ENCODE assay signal across 8 cellular contexts in genomic region chr15:22839046-22839705, GRCh38. TPM values are rescaled to one million over a fixed set of nuclear protein-coding genes. Genes with fewer than 3 reads are reported as not detected.
A peak's percentile ranks its signal among the peaks of the same experiment; 100 is the strongest.
DNase-seq lines count a peak whose midpoint lies in the region; ATAC-seq and TF ChIP-seq lines count a peak whose summit lies in the region.

No MANE protein-coding gene starts in this region.

- H3K79me2 ChIP-seq in OCI-LY1 (ENCODE audit: insufficient read depth, low read length), result peaks cover 44% of the 10 kb centered on the region

- TF ChIP-seq CTCF in OCI-LY1 (IDR thresholded peaks at IDR 0.05; ENCODE audit: low read length) (no peak), mucosa of descending colon (IDR thresholded peaks at IDR 0.05) (no peak)

- peaks cover 23% of the 10 kb centered on the region; the same call in 1 of the 2 replicates for H3K36me3 ChIP-seq in OCI-LY1 (ENCODE audit: insufficient read depth, low read length)
- peaks cover 5% of the 10 kb centered on the region for H3K36me3 ChIP-seq in mucosa of descending colon (ENCODE audit: low read depth)

- peak overlapping the region; percentile 96 for H3K27ac Mint-ChIP-seq in activated naive CD4-positive, alpha-beta T cell treated with anti-CD3 and anti-CD28 coated beads, Interleukin-2, amount 10 ng/mL, durations not matched to agents 7 days and 5 days
- H3K27ac Mint-ChIP-seq in dendritic cell treated with granulocyte-macrophage colony-stimulating factor and Interleukin-4, amounts not matched to agents 40 ng/mL and 50 ng/mL, for 4 days, result peak overlapping the region; percentile 95

- peaks cover 36% of the 10 kb centered on the region for H3K4me1 Mint-ChIP-seq in activated naive CD4-positive, alpha-beta T cell treated with anti-CD3 and anti-CD28 coated beads, Interleukin-2, amount 10 ng/mL, durations not matched to agents 7 days and 5 days
- peaks cover 35% of the 10 kb centered on the region for H3K4me1 Mint-ChIP-seq in dendritic cell treated with granulocyte-macrophage colony-stimulating factor and Interleukin-4, amounts not matched to agents 40 ng/mL and 50 ng/mL, for 4 days (ENCODE audit: low read depth)

- H3K9me3 Mint-ChIP-seq in activated naive CD4-positive, alpha-beta T cell treated with anti-CD3 and anti-CD28 coated beads, Interleukin-2, amount 10 ng/mL, durations not matched to agents 7 days and 5 days, result no peaks in the 10 kb centered on the region
- H3K9me3 Mint-ChIP-seq in dendritic cell treated with granulocyte-macrophage colony-stimulating factor and Interleukin-4, amounts not matched to agents 40 ng/mL and 50 ng/mL, for 4 days, result no peaks in the 10 kb centered on the region

- peak overlapping the region; percentile 83 for H3K27ac ChIP-seq in OCI-LY1 (ENCODE audit: low read depth, low read length, poor library complexity, severe bottlenecking)

- CTCF ChIA-PET in activated naive CD4-positive, alpha-beta T cell treated with anti-CD3 and anti-CD28 coated beads, Interleukin-2, amount 10 ng/mL, durations not matched to agents 7 days and 5 days (lab: Charles Lee), result no interaction called here

- H3K27me3 Mint-ChIP-seq in activated naive CD4-positive, alpha-beta T cell treated with anti-CD3 and anti-CD28 coated beads, Interleukin-2, amount 10 ng/mL, durations not matched to agents 7 days and 5 days, result no peaks in the 10 kb centered on the region
- H3K27me3 Mint-ChIP-seq in dendritic cell treated with granulocyte-macrophage colony-stimulating factor and Interleukin-4, amounts not matched to agents 40 ng/mL and 50 ng/mL, for 4 days, result no peaks in the 10 kb centered on the region

- H3F3A ChIP-seq in OCI-LY1 (ENCODE audit: insufficient read depth, low read length), result peaks cover 8% of the 10 kb centered on the region; the same call in 1 of the 2 replicates

- no peaks in the 10 kb centered on the region for H3K9me2 ChIP-seq in OCI-LY1 (ENCODE audit: low read depth, low read length)

- H3K27me3 ChIP-seq in OCI-LY1 (ENCODE audit: insufficient read depth, low read length), result no peaks in the 10 kb centered on the region

- no peak for ATAC-seq in mucosa of descending colon

- H3K4me2 ChIP-seq in OCI-LY1 (ENCODE audit: low read length), result peak overlapping the region; percentile 82

- H2AFZ ChIP-seq in OCI-LY1 (ENCODE audit: low read length), result no peak overlapping the region

- intact Hi-C loops in dendritic cell treated with granulocyte-macrophage colony-stimulating factor and Interleukin-4, amounts not matched to agents 40 ng/mL and 50 ng/mL, for 4 days (cut with micrococcal nuclease), result loop anchor here (2.0 kb wide), 2 partner anchors 52 to 200 kb away; partner anchors contain the start of genes NIPA1 and TUBGCP5
- intact Hi-C loops in mucosa of descending colon (cut with DNase I, micrococcal nuclease), result no loop called here

- DNase-seq in activated naive CD4-positive, alpha-beta T cell treated with anti-CD3 and anti-CD28 coated beads, Interleukin-2, amount 10 ng/mL, durations not matched to agents 7 days and 5 days, result no peak
- DNase-seq in activated naive CD4-positive, alpha-beta T cell treated with anti-CD3 and anti-CD28 coated beads, Interleukin-2, amount 50 U/mL, for 16 hours, result no peak
- DNase-seq in mucosa of descending colon (no peak), SK-N-DZ (ENCODE audit: low spot score) (no peak), COLO668 (lab: John Stamatoyannopoulos, UW; ENCODE audit: unreplicated experiment) (no peak)
- no peak for DNase-seq in effector CD8-positive, alpha-beta T cell (lab: John Stamatoyannopoulos, UW)

- H4K20me1 ChIP-seq in OCI-LY1 (ENCODE audit: insufficient read depth, low read length), result no peaks in the 10 kb centered on the region

- peak overlapping the region; percentile 87 for H3K4me3 ChIP-seq in OCI-LY1 (ENCODE audit: low read depth, low read length, poor library complexity, severe bottlenecking)
- peak overlapping the region; percentile 74 for H3K4me3 ChIP-seq in mucosa of descending colon

- peaks cover 12% of the 10 kb centered on the region for H3K36me3 Mint-ChIP-seq in activated naive CD4-positive, alpha-beta T cell treated with anti-CD3 and anti-CD28 coated beads, Interleukin-2, amount 10 ng/mL, durations not matched to agents 7 days and 5 days
- peaks cover 54% of the 10 kb centered on the region for H3K36me3 Mint-ChIP-seq in dendritic cell treated with granulocyte-macrophage colony-stimulating factor and Interleukin-4, amounts not matched to agents 40 ng/mL and 50 ng/mL, for 4 days (ENCODE audit: low read depth)

- H3K4me3 Mint-ChIP-seq in activated naive CD4-positive, alpha-beta T cell treated with anti-CD3 and anti-CD28 coated beads, Interleukin-2, amount 10 ng/mL, durations not matched to agents 7 days and 5 days, result peak overlapping the region; percentile 94
- peak overlapping the region; percentile 92 for H3K4me3 Mint-ChIP-seq in dendritic cell treated with granulocyte-macrophage colony-stimulating factor and Interleukin-4, amounts not matched to agents 40 ng/mL and 50 ng/mL, for 4 days

- H3K4me1 ChIP-seq in OCI-LY1 (ENCODE audit: insufficient read depth, low read length, severe bottlenecking), result peaks cover 10% of the 10 kb centered on the region
- peaks cover 17% of the 10 kb centered on the region for H3K4me1 ChIP-seq in mucosa of descending colon (ENCODE audit: low read depth)

- H3K9me3 ChIP-seq in OCI-LY1 (ENCODE audit: low read length), result no peaks in the 10 kb centered on the region
- no peaks in the 10 kb centered on the region for H3K9me3 ChIP-seq in mucosa of descending colon

- H3K9ac ChIP-seq in OCI-LY1 (ENCODE audit: low read length), result peak overlapping the region; percentile 83

RNA-seq across cellular contexts. Expression of gene NIPA2, which starts 0.7 kb away (rescaled TPM):
- total RNA-seq in mucosa of descending colon, result 10 to 100 TPM; 50.7 to 77.7 (median 71.7) TPM
- polyA plus RNA-seq in SK-N-DZ (2014; cell fraction: cytosol; rRNA removed), result 68.9 and 82.1 TPM in 2 replicates
- 28.6 and 31.1 TPM in 2 replicates for polyA plus RNA-seq in SK-N-DZ (2014; cell fraction: nucleus; rRNA removed)

RNA-seq across cellular contexts. Expression of gene NIPA1, which starts 52.7 kb away (rescaled TPM):
- 10 to 100 TPM; 11.8 to 18.2 (median 17.4) TPM for total RNA-seq in mucosa of descending colon
- polyA plus RNA-seq in SK-N-DZ (2014; cell fraction: cytosol; rRNA removed), result 25.4 and 28.6 TPM in 2 replicates
- polyA plus RNA-seq in SK-N-DZ (2014; cell fraction: nucleus; rRNA removed), result 19.6 and 21.0 TPM in 2 replicates
